In genomic region chr15:44550256-44550655, GRCh38 we compare ENCODE assay signal across 10 cellular contexts. TPM values are rescaled to one million over a fixed set of nuclear protein-coding genes. Genes with fewer than 3 reads are reported as not detected.
DNase-seq lines count a peak whose midpoint lies in the region; ATAC-seq, FAIRE-seq and TF ChIP-seq lines count a peak whose summit lies in the region.
"Had no signal": no experiment of that assay in that cellular context is flagged by ENCODE, and none has a peak within 500 bp of the region (broad histone marks: within the 10 kb centered on the region; RNA-seq: fewer than 3 reads in every experiment).

No MANE protein-coding gene starts in this region.

- no peak overlapping the region for H3K27ac ChIP-seq in breast epithelium

- H3K9me3 ChIP-seq in breast epithelium, result no peaks in the 10 kb centered on the region
- H3K9me3 ChIP-seq: MG63 had no signal

- H3K9me3 Mint-ChIP-seq in IgD-negative memory B cell, result no peaks in the 10 kb centered on the region

- FAIRE-seq in RCC 7860 (lab: Jason Lieb, UNC), result no peak
- FAIRE-seq: GM19239 had no signal

- no peaks in the 10 kb centered on the region for H3K36me3 Mint-ChIP-seq in IgD-negative memory B cell

- TF ChIP-seq POLR2A in breast epithelium (IDR thresholded peaks at IDR 0.05), result no peak

- H3K4me1 ChIP-seq in breast epithelium, result peaks cover 0 to 4% of the 10 kb centered on the region in 2 donors

- peak overlapping the region; percentile 18 to 85 (median 32) for H3K27ac Mint-ChIP-seq in IgD-negative memory B cell

- peak overlapping the region in 3 of 4 donors; percentile 0 to 84 (median 3) for H3K4me3 Mint-ChIP-seq in IgD-negative memory B cell

- H3K4me1 Mint-ChIP-seq in IgD-negative memory B cell, result peaks cover 22 to 29% (median 28%) of the 10 kb centered on the region in 3 donors

- H3K36me3 ChIP-seq in breast epithelium, result no peaks in the 10 kb centered on the region

- intact Hi-C loops in breast epithelium (cut with DNase I; ENCODE audit: low total_unique reads), result no loop called here

- no peaks in the 10 kb centered on the region for H3K27me3 Mint-ChIP-seq in IgD-negative memory B cell

- no peak overlapping the region for H3K4me3 ChIP-seq in breast epithelium
- H3K4me3 ChIP-seq: MG63 had no signal

- no peak for ATAC-seq in HG03354 (IDR thresholded peaks at IDR 0.05; ENCODE audit: poor library complexity, severe bottlenecking, unreplicated experiment)

- DNase-seq in CD1c-positive myeloid dendritic cell (ENCODE audit: extremely low spot score) (peak; percentile 37), breast epithelium (ENCODE audit: low spot score in 2 of 2) (no peak), lung microvascular endothelial cell (ENCODE audit: low read depth in 2 of 2) (peak; percentile 57 to 60), NCI-H146 (lab: John Stamatoyannopoulos, UW) (no peak), RCC 7860 (ENCODE audit: low spot score) (no peak), NCI-H226 (no peak)
- DNase-seq: MG63 had no signal

- TF ChIP-seq CTCF in breast epithelium (IDR thresholded peaks at IDR 0.05), result peak in 2 of 3 donors; percentile 19 to 33

- no peaks in the 10 kb centered on the region for H3K27me3 ChIP-seq in breast epithelium
- H3K27me3 ChIP-seq: MG63 had no signal

RNA-seq across cellular contexts. Expression of gene EIF3J, which starts 13.3 kb away (rescaled TPM):
- polyA plus RNA-seq in IgD-negative memory B cell, result 15.4 TPM
- total RNA-seq in breast epithelium (10 to 100 TPM; 46.6 to 82.0 (median 68.2) TPM), lung microvascular endothelial cell (33.6 and 39.3 TPM in 2 replicates)

Comparison
In these comparisons a context has a peak if more than half of its experiments do, and no peak if none do; other contexts are left out.
1. DNase-seq: peak in CD1c-positive myeloid dendritic cell (single experiment) and lung microvascular endothelial cell (2 of 2); none in breast epithelium (0 of 2), NCI-H146 (single experiment), RCC 7860 (single experiment) and NCI-H226 (single experiment).